ENCODE assay signal across 8 cellular contexts in the genomic region with DNA sequence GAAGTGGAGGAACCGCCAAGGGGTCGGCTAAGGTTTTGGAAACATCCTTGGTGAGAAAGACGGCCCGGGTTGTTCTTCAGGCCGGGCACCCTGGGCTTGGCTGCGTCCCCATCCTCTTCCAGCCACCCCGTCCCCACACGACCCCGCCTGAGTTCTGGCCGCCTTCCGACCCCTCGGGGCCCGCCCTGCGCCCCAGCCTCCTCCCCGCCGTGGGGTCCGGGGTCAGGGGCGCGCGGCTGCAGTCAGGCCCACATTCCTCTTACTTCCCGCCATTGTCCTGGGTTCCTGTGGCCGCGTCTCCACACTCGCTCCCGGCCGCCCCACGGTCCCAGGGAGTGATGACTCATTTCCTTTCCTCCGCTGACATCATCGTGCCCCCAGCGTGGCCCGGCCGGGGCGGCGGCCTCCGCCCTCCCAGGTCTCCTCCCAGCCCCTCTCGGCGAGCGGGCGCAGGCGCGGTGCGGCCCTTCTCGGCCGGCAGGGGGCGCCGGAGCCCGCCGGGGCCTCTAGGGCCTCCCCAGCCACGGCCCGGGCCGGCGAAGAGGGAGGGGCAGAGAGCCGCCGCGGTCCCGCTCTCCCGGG. TPM values are rescaled to one million over a fixed set of nuclear protein-coding genes. Genes with fewer than 3 reads are reported as not detected.
DNase-seq lines count a peak whose midpoint lies in the region; ATAC-seq, FAIRE-seq and TF ChIP-seq lines count a peak whose summit lies in the region.

No MANE protein-coding gene starts in this region.

- H3K27ac ChIP-seq in A549 (peak overlapping the region; percentile 90 to 99), VCaP (peak overlapping the region; percentile 81), smooth muscle cell (ENCODE audit: low read depth) (peak overlapping the region; percentile 94)

- CTCF ChIA-PET in A549 (lab: Yijun Ruan, JAX), result interaction anchor here (0.6 to 21.9 kb wide), 56 partner anchors 9 to 527 kb away, joined by 3 to 358 read pairs (median 5); a partner anchor contains a TSS

- ATAC-seq in A549, result peak; percentile 85 to 93
- ATAC-seq in GM18519 (IDR thresholded peaks at IDR 0.05; ENCODE audit: low FRiP score, unreplicated experiment), result peak; percentile 68
- ATAC-seq in HG03045 (IDR thresholded peaks at IDR 0.05; ENCODE audit: unreplicated experiment), result peak; percentile 81

- peak overlapping the region; percentile 59 for H3K4me3 ChIP-seq in A549
- H3K4me3 ChIP-seq in smooth muscle cell, result peak overlapping the region; percentile 63

- under 1% methylated on average over 24 of the region's 57 CpGs for WGBS in A549 (ENCODE audit: missing lambda C conversion rate)
- 3% methylated on average over 43 of the region's 57 CpGs for WGBS in smooth muscle cell (ENCODE audit: low lambda C conversion rate)

- TF ChIP-seq EP300 in A549 (IDR thresholded peaks at IDR 0.05), result peak; percentile 49 to 64; a peak in 2 of 5 replicates

- H4K20me1 ChIP-seq in smooth muscle cell (ENCODE audit: low read depth), result no peaks in the 10 kb centered on the region

- POLR2A ChIA-PET in A549 (lab: Yijun Ruan, JAX), result interaction anchor here (1.0 to 1.7 kb wide), 3 partner anchors 29 to 246 kb away, joined by 5 to 7 read pairs (median 6); a partner anchor contains a TSS

- H3K79me2 ChIP-seq in smooth muscle cell (ENCODE audit: low read depth), result no peaks in the 10 kb centered on the region

- peak; percentile 81 for TF ChIP-seq POLR2A in A549 (IDR thresholded peaks at IDR 0.05; ENCODE audit: low read length)

- H3F3A ChIP-seq in smooth muscle cell (ENCODE audit: low read depth), result peaks cover 43% of the 10 kb centered on the region

- peak overlapping the region; percentile 96 for H3K9ac ChIP-seq in smooth muscle cell (ENCODE audit: low read depth)

- H3K4me2 ChIP-seq in A549 (peak overlapping the region; percentile 88), smooth muscle cell (peak overlapping the region; percentile 94)

- peak; percentile 99 for TF ChIP-seq CTCF in A549 (IDR thresholded peaks at IDR 0.05)
- peak; percentile 100 for TF ChIP-seq CTCF in VCaP (conservative IDR thresholded peaks at IDR 0.05)
- TF ChIP-seq CTCF in smooth muscle cell (IDR thresholded peaks at IDR 0.05; ENCODE audit: borderline replicate concordance, insufficient read depth, poor library complexity, severe bottlenecking), result peak; percentile 99

- no peaks in the 10 kb centered on the region for H3K27me3 ChIP-seq in smooth muscle cell (ENCODE audit: low read depth)

- H3K9me3 ChIP-seq in A549 (no peaks in the 10 kb centered on the region), smooth muscle cell (replicated peaks; ENCODE audit: low read depth) (no peaks in the 10 kb centered on the region)

- peak; percentile 67 to 99 for TF ChIP-seq RAD21 in A549 (conservative IDR thresholded peaks at IDR 0.05 in 1 of 2, IDR thresholded peaks at IDR 0.05 in 1 of 2)

- H3K36me3 ChIP-seq in smooth muscle cell (ENCODE audit: low read depth), result no peaks in the 10 kb centered on the region

- FAIRE-seq in A549 (lab: Jason Lieb, UNC), result no peak

- H3K4me1 ChIP-seq in A549 (peaks cover 25% of the 10 kb centered on the region), smooth muscle cell (ENCODE audit: low read depth) (peaks cover 5% of the 10 kb centered on the region)

- DNase-seq in A549 (ENCODE audit: low read depth in 1 of 2, low spot score in 1 of 2) (peak; percentile 96 to 97), NCI-H2107 treated with DMSO at 0.1 percent for 48 hours (lab: John Stamatoyannopoulos, UW; ENCODE audit: unreplicated experiment) (peak; percentile 17), T47D (ENCODE audit: low read depth in 1 of 2, low spot score in 1 of 2) (peak; percentile 96 to 97), iPS-NIHi7 (ENCODE audit: extremely low spot score) (peak; percentile 95), smooth muscle cell (lab: John Stamatoyannopoulos, UW; ENCODE audit: unreplicated experiment) (peak; percentile 78)

- H2AFZ ChIP-seq in smooth muscle cell (ENCODE audit: low read depth), result peak overlapping the region; percentile 94

- in situ Hi-C loops in T47D (cut with HindIII; ENCODE audit: low pct_unique_long_range_greater_than_20kb, low sequenced_read_pairs), result no loop called here

TF ChIP-seq in A549, 52 proteins besides CTCF, POLR2A, EP300 and RAD21 (continues in another document):
- TF ChIP-seq ZFP36 (IDR thresholded peaks at IDR 0.05; ENCODE audit: borderline replicate concordance, partially characterized antibody) (no peak), HOXB5 (CRISPR knock-in tag; IDR thresholded peaks at IDR 0.05) (peak; percentile 56; the same call in 1 of the 2 replicates), MAZ (IDR thresholded peaks at IDR 0.05; ENCODE audit: borderline replicate concordance, low read depth, low read length) (peak; percentile 70; the same call in 1 of the 2 replicates), MYC (IDR thresholded peaks at IDR 0.05; ENCODE audit: borderline replicate concordance, low read length) (peak; percentile 58; the same call in 1 of the 2 replicates), KDM1A (IDR thresholded peaks at IDR 0.05; ENCODE audit: low read depth) (no peak), BHLHE40 (IDR thresholded peaks at IDR 0.05; ENCODE audit: low read depth, low read length) (no peak), CHD2 (IDR thresholded peaks at IDR 0.05; ENCODE audit: low read length, partially characterized antibody) (no peak), SREBF2 (IDR thresholded peaks at IDR 0.05) (no peak), SMC3 (IDR thresholded peaks at IDR 0.05) (peak; percentile 99), PHF8 (IDR thresholded peaks at IDR 0.05; ENCODE audit: borderline replicate concordance, low read depth) (peak; percentile 65), JUN (IDR thresholded peaks at IDR 0.05) (peak; percentile 89 to 98), TP53 (CRISPR knock-in tag; IDR thresholded peaks at IDR 0.05) (0 out of 2 replicates have a peak, but pooled peaks have one; percentile 18), RARB (CRISPR knock-in tag; IDR thresholded peaks at IDR 0.05) (no peak), GATA3 (IDR thresholded peaks at IDR 0.05; ENCODE audit: borderline replicate concordance) (peak; percentile 66; the same call in 1 of the 2 replicates), FOSB (CRISPR knock-in tag; IDR thresholded peaks at IDR 0.05) (no peak), CHD4 (IDR thresholded peaks at IDR 0.05; ENCODE audit: borderline replicate concordance) (no peak), CEBPB (IDR thresholded peaks at IDR 0.05) (no peak), RFX5 (IDR thresholded peaks at IDR 0.05) (peak; percentile 60), KDM5A (IDR thresholded peaks at IDR 0.05) (no peak), TFCP2L1 (CRISPR knock-in tag; IDR thresholded peaks at IDR 0.05) (peak; percentile 81), NR3C1 (IDR thresholded peaks at IDR 0.05) (no peak), HDAC2 (IDR thresholded peaks at IDR 0.05) (no peak), ESRRA (IDR thresholded peaks at IDR 0.05; ENCODE audit: borderline replicate concordance, low read length) (no peak), JUNB (IDR thresholded peaks at IDR 0.05) (peak; percentile 75), ZSCAN20 (CRISPR knock-in tag; IDR thresholded peaks at IDR 0.05) (no peak), FOSL2 (IDR thresholded peaks at IDR 0.05) (peak; percentile 96), FOSL2 (CRISPR knock-in tag; IDR thresholded peaks at IDR 0.05) (peak; percentile 100), EHF (CRISPR knock-in tag; IDR thresholded peaks at IDR 0.05) (no peak)
- TF ChIP-seq, protein P1, sequence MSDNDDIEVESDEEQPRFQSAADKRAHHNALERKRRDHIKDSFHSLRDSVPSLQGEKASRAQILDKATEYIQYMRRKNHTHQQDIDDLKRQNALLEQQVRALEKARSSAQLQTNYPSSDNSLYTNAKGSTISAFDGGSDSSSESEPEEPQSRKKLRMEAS (IDR thresholded peaks at IDR 0.05), result peak; percentile 64
- TF ChIP-seq, protein P2, sequence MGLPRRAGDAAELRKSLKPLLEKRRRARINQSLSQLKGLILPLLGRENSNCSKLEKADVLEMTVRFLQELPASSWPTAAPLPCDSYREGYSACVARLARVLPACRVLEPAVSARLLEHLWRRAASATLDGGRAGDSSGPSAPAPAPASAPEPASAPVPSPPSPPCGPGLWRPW (IDR thresholded peaks at IDR 0.05), result no peak
- TF ChIP-seq, protein P3, sequence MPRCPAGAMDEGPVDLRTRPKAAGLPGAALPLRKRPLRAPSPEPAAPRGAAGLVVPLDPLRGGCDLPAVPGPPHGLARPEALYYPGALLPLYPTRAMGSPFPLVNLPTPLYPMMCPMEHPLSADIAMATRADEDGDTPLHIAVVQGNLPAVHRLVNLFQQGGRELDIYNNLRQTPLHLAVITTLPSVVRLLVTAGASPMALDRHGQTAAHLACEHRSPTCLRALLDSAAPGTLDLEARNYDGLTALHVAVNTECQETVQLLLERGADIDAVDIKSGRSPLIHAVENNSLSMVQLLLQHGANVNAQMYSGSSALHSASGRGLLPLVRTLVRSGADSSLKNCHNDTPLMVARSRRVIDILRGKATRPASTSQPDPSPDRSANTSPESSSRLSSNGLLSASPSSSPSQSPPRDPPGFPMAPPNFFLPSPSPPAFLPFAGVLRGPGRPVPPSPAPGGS (IDR thresholded peaks at IDR 0.05), result peak; percentile 92
- TF ChIP-seq, protein P4, sequence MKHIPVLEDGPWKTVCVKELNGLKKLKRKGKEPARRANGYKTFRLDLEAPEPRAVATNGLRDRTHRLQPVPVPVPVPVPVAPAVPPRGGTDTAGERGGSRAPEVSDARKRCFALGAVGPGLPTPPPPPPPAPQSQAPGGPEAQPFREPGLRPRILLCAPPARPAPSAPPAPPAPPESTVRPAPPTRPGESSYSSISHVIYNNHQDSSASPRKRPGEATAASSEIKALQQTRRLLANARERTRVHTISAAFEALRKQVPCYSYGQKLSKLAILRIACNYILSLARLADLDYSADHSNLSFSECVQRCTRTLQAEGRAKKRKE (CRISPR knock-in tag; IDR thresholded peaks at IDR 0.05; ENCODE audit: low read depth), result no peak

RNA-seq across cellular contexts. Expression of a gene that starts 59.6 kb away (rescaled TPM):
- polyA plus RNA-seq in A549 (2011; rRNA removed) (107 and 111 TPM in 2 replicates), A549 (2017; fragmentation: RNase III; extraction: RNeasy Plus Mini Kit Qiagen cat#74134 plus additional on column Dnase treatment) (41.1 to 50.7 TPM (median 46.0 TPM) in 3 replicates), smooth muscle cell (156 and 249 TPM in 2 replicates)
- polyA plus RNA-seq in A549 (2012; cell fraction: cytosol; rRNA removed), result 81.8 and 97.0 TPM in 2 replicates
- 137 and 157 TPM in 2 replicates for polyA plus RNA-seq in A549 (2012; cell fraction: nucleus; rRNA removed)
- polyA minus RNA-seq in A549 (2011; rRNA and poly(A)+ RNA removed), result 31.2 and 45.5 TPM in 2 replicates
- total RNA-seq in smooth muscle cell, result 256 and 329 TPM in 2 replicates

Comparison
In these comparisons a context has a peak if more than half of its experiments do, and no peak if none do; other contexts are left out.
1. Peak in every context shown above with its lines: DNase-seq, ATAC-seq, H3K4me3 ChIP-seq and H3K27ac ChIP-seq.
2. DNase-seq: peak in every context shown above with its lines; median percentile 96 in A549; 96 in T47D; 95 in iPS-NIHi7; 78 in smooth muscle cell; 17 in NCI-H2107 treated with DMSO at 0.1 percent for 48 hours.